28 cellular contexts compared by ENCODE assay signal in genomic region chr2:1709970-1710560, GRCh38.
"Had no signal": no experiment of that assay in that cellular context is flagged by ENCODE, and none has a peak within 500 bp of the region (broad histone marks: within the 10 kb centered on the region; RNA-seq: fewer than 3 reads in every experiment).

No MANE protein-coding gene starts in this region.

- H3K36me3 ChIP-seq: gastrocnemius medialis, left ventricle myocardium inferior, right lobe of liver, upper lobe of left lung, vagina had no signal

- H3K9me3 Mint-ChIP-seq: activated CD8-positive, alpha-beta T cell treated with anti-CD3 and anti-CD28 coated beads for 36 hours; activated naive CD4-positive, alpha-beta T cell treated with anti-CD3 and anti-CD28 coated beads, Interleukin-2, amount 50 U/mL, for 24 hours; activated naive CD8-positive, alpha-beta T cell treated with anti-CD3 and anti-CD28 coated beads, Interleukin-2, amount 50 U/mL, for 24 hours; activated T-cell treated with anti-CD3 and anti-CD28 coated beads, Interleukin-2, amount 50 U/mL, for 4 hours; activated T-helper 2 cell treated with anti-CD3 and anti-CD28 coated beads, Interferon-gamma antibody, Interleukin-2, Interleukin-4, amounts not matched to agents 10 μg/mL and 5 μg/mL and 100 μg/mL, durations not matched to agents 14 hours and 24 hours and 36 hours; dendritic cell treated with granulocyte-macrophage colony-stimulating factor and Interleukin-4, amounts not matched to agents 40 ng/mL and 50 ng/mL, for 4 days; nephron; stimulated activated effector memory CD8-positive, alpha-beta T cell treated with anti-CD3 and anti-CD28 coated beads, Interleukin-12 subunit alpha, Interleukin-12 subunit beta, amount 100 ng/mL, for 72 hours; stimulated activated naive CD8-positive, alpha-beta T cell treated with anti-CD3 and anti-CD28 coated beads, Interleukin-15, Interleukin-2, amounts not matched to agents 100 ng/mL and 50 ng/mL, for 24 hours; T-helper 1 cell treated with Interleukin-12 subunit alpha and Interleukin-12 subunit beta and Interleukin-4 antibody, amounts not matched to agents 30 μg/mL and 1 μg/mL, for 36 hours had no signal

- H3K27me3 Mint-ChIP-seq: activated CD8-positive, alpha-beta T cell treated with anti-CD3 and anti-CD28 coated beads for 36 hours had no signal

- DNase-seq: activated CD4-positive, alpha-beta T cell treated with anti-CD3 and anti-CD28 coated beads for 1 hour; activated CD4-positive, alpha-beta T cell treated with anti-CD3 and anti-CD28 coated beads, Interleukin-2, amount 50 U/mL, for 1 hour; activated CD8-positive, alpha-beta T cell treated with anti-CD3 and anti-CD28 coated beads for 36 hours; activated naive CD8-positive, alpha-beta T cell treated with anti-CD3 and anti-CD28 coated beads, Interleukin-2, amount 50 U/mL, for 24 hours; activated T-cell treated with anti-CD3 and anti-CD28 coated beads, Interleukin-2, amount 50 U/mL, for 4 hours; amygdala; caudate nucleus; effector memory CD4-positive, alpha-beta T cell; gastrocnemius medialis; glutamatergic neuron; left ventricle myocardium inferior; small intestine; stimulated activated CD4-positive, alpha-beta T cell treated with anti-CD3 and anti-CD28 coated beads, Interleukin-4, amount 100 ng/mL, for 24 hours; substantia nigra; T-helper 9 cell; upper lobe of left lung had no signal

- H3K79me2 ChIP-seq: parathyroid adenoma had no signal

- H3K36me3 Mint-ChIP-seq: activated naive CD4-positive, alpha-beta T cell treated with anti-CD3 and anti-CD28 coated beads, Interleukin-2, amount 50 U/mL, for 24 hours; stimulated activated effector memory CD8-positive, alpha-beta T cell treated with anti-CD3 and anti-CD28 coated beads, Interleukin-12 subunit alpha, Interleukin-12 subunit beta, amount 100 ng/mL, for 72 hours had no signal

- H3K9me3 ChIP-seq: gastrocnemius medialis, left ventricle myocardium inferior, right lobe of liver, upper lobe of left lung, vagina had no signal

- H3K27ac Mint-ChIP-seq: activated CD8-positive, alpha-beta T cell treated with anti-CD3 and anti-CD28 coated beads for 36 hours; activated naive CD4-positive, alpha-beta T cell treated with anti-CD3 and anti-CD28 coated beads, Interleukin-2, amount 50 U/mL, for 24 hours; activated naive CD8-positive, alpha-beta T cell treated with anti-CD3 and anti-CD28 coated beads, Interleukin-2, amount 50 U/mL, for 24 hours; activated T-helper 2 cell treated with anti-CD3 and anti-CD28 coated beads, Interferon-gamma antibody, Interleukin-2, Interleukin-4, amounts not matched to agents 10 μg/mL and 5 μg/mL and 100 μg/mL, durations not matched to agents 14 hours and 24 hours and 36 hours; dendritic cell treated with granulocyte-macrophage colony-stimulating factor and Interleukin-4, amounts not matched to agents 40 ng/mL and 50 ng/mL, for 4 days; nephron; stimulated activated effector memory CD8-positive, alpha-beta T cell treated with anti-CD3 and anti-CD28 coated beads, Interleukin-12 subunit alpha, Interleukin-12 subunit beta, amount 100 ng/mL, for 72 hours; stimulated activated naive CD8-positive, alpha-beta T cell treated with anti-CD3 and anti-CD28 coated beads, Interleukin-15, Interleukin-2, amounts not matched to agents 100 ng/mL and 50 ng/mL, for 24 hours; T-helper 1 cell treated with Interleukin-12 subunit alpha and Interleukin-12 subunit beta and Interleukin-4 antibody, amounts not matched to agents 30 μg/mL and 1 μg/mL, for 36 hours had no signal

- H2AFZ ChIP-seq: parathyroid adenoma had no signal

- H3K4me1 ChIP-seq: parathyroid adenoma, right lobe of liver had no signal

- H3K27me3 ChIP-seq: gastrocnemius medialis, right lobe of liver, upper lobe of left lung, vagina had no signal

- H3K4me3 Mint-ChIP-seq: activated CD8-positive, alpha-beta T cell treated with anti-CD3 and anti-CD28 coated beads for 36 hours; activated naive CD4-positive, alpha-beta T cell treated with anti-CD3 and anti-CD28 coated beads, Interleukin-2, amount 50 U/mL, for 24 hours; activated naive CD8-positive, alpha-beta T cell treated with anti-CD3 and anti-CD28 coated beads, Interleukin-2, amount 50 U/mL, for 24 hours; activated T-cell treated with anti-CD3 and anti-CD28 coated beads, Interleukin-2, amount 50 U/mL, for 4 hours; dendritic cell treated with granulocyte-macrophage colony-stimulating factor and Interleukin-4, amounts not matched to agents 40 ng/mL and 50 ng/mL, for 4 days; nephron; stimulated activated effector memory CD8-positive, alpha-beta T cell treated with anti-CD3 and anti-CD28 coated beads, Interleukin-12 subunit alpha, Interleukin-12 subunit beta, amount 100 ng/mL, for 72 hours; stimulated activated naive CD8-positive, alpha-beta T cell treated with anti-CD3 and anti-CD28 coated beads, Interleukin-15, Interleukin-2, amounts not matched to agents 100 ng/mL and 50 ng/mL, for 24 hours; T-helper 1 cell treated with Interleukin-12 subunit alpha and Interleukin-12 subunit beta and Interleukin-4 antibody, amounts not matched to agents 30 μg/mL and 1 μg/mL, for 36 hours had no signal

- H3K4me1 Mint-ChIP-seq: activated naive CD4-positive, alpha-beta T cell treated with anti-CD3 and anti-CD28 coated beads, Interleukin-2, amount 50 U/mL, for 24 hours; stimulated activated effector memory CD8-positive, alpha-beta T cell treated with anti-CD3 and anti-CD28 coated beads, Interleukin-12 subunit alpha, Interleukin-12 subunit beta, amount 100 ng/mL, for 72 hours had no signal

- H3K9ac ChIP-seq: parathyroid adenoma had no signal

- FAIRE-seq: islet of Langerhans, small intestine, TTC549 had no signal

- H3K4me3 ChIP-seq: gastrocnemius medialis, left ventricle myocardium inferior, right lobe of liver, upper lobe of left lung, vagina had no signal

- H3K27ac ChIP-seq: gastrocnemius medialis, parathyroid adenoma, right lobe of liver, vagina had no signal
